In the genomic region with DNA sequence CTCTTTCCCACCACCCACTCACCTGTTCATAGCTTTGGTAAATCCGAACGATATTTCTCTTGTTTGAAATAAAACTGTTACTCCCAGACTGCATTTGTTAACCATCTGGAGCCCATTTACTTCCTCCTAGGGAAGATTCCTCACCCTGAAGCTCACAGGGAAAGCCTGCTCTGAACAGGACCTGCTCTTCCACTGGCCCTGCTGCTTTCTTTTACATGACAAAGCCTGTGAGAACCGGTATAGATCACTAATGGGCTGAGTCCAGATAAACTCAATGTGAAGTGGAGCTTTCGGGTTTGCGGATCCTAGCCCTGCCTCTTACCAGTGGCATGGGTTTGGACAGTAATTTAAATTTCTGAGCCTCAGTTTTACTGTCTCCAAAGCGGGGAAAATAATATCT, we compare ENCODE assay signal across 27 cellular contexts. TPM values are rescaled to one million over a fixed set of nuclear protein-coding genes. Genes with fewer than 3 reads are reported as not detected.
A peak's percentile ranks its signal among the peaks of the same experiment; 100 is the strongest.
DNase-seq lines count a peak whose midpoint lies in the region; ATAC-seq, FAIRE-seq and TF ChIP-seq lines count a peak whose summit lies in the region.
"Had no signal": no experiment of that assay in that cellular context is flagged by ENCODE, and none has a peak within 500 bp of the region (broad histone marks: within the 10 kb centered on the region; RNA-seq: fewer than 3 reads in every experiment).

No MANE protein-coding gene starts in this region.

- H3K27me3 Mint-ChIP-seq in activated CD4-positive, alpha-beta T cell treated with anti-CD3 and anti-CD28 coated beads, Interleukin-2, amount 10 ng/mL, durations not matched to agents 24 days and 14 days = peaks cover 9% of the 10 kb centered on the region

- CTCF ChIA-PET in SK-N-SH (lab: Yijun Ruan, JAX) = interaction anchor here (0.9 to 8.2 kb wide), 7 partner anchors 19 to 82 kb away, joined by 3 to 87 read pairs (median 6); no protein-coding TSS in a partner anchor
- CTCF ChIA-PET in H1 (lab: Charles Lee; ENCODE audit: partially characterized antibody) = interaction anchor here (0.7 to 4.4 kb wide), 10 partner anchors 8 to 844 kb away, joined by 3 to 32 read pairs (median 4); a partner anchor contains a TSS

- no peaks in the 10 kb centered on the region for H3K9me3 Mint-ChIP-seq in activated CD4-positive, alpha-beta T cell treated with anti-CD3 and anti-CD28 coated beads, Interleukin-2, amount 10 ng/mL, durations not matched to agents 24 days and 14 days
- H3K9me3 Mint-ChIP-seq: CD4-positive, alpha-beta T cell had no signal

- no peak for TF ChIP-seq CTCF in SK-N-SH (IDR thresholded peaks at IDR 0.05)
- no peak for TF ChIP-seq CTCF in H1 (IDR thresholded peaks at IDR 0.05; ENCODE audit: control extremely low read depth in 1 of 3, insufficient read depth in 1 of 3, low read depth in 1 of 3, low read length in 3 of 3)

- no peak for ATAC-seq in SK-N-SH treated with all-trans-retinoic acid at 6 μM for 48 hours

- H3K23ac ChIP-seq in H1 (ENCODE audit: insufficient read length) = no peak overlapping the region

- no peak overlapping the region for H3K27ac Mint-ChIP-seq in activated CD4-positive, alpha-beta T cell treated with anti-CD3 and anti-CD28 coated beads, Interleukin-2, amount 10 ng/mL, durations not matched to agents 24 days and 14 days
- H3K27ac Mint-ChIP-seq: CD4-positive, alpha-beta T cell had no signal

- H3K36me3 ChIP-seq in SK-N-SH (replicated peaks in 1 of 2; ENCODE audit: control insufficient read depth in 1 of 2, insufficient read depth in 2 of 2, low read length in 1 of 2) (no peaks in the 10 kb centered on the region), H1 (ENCODE audit: control insufficient read depth in 2 of 4, insufficient read depth in 4 of 4, low read length in 3 of 4) (no peaks in the 10 kb centered on the region)
- H3K36me3 ChIP-seq: BLaER1, Peyer's patch, SJCRH30 had no signal

- no peak overlapping the region for H2BK20ac ChIP-seq in H1 (ENCODE audit: low read length)

- no peaks in the 10 kb centered on the region for H4K20me1 ChIP-seq in SK-N-SH (ENCODE audit: insufficient read depth)
- no peaks in the 10 kb centered on the region for H4K20me1 ChIP-seq in H1 (replicated peaks in 1 of 2; ENCODE audit: control insufficient read depth in 1 of 2, insufficient read depth in 2 of 2, low read length in 2 of 2)
- H4K20me1 ChIP-seq: BLaER1 had no signal

- WGBS in SK-N-SH (ENCODE audit: low lambda C conversion rate) = 52% methylated on average over 6 of the region's 6 CpGs
- WGBS in H1 (ENCODE audit: extremely low coverage in 1 of 2, insufficient coverage in 1 of 2, insufficient read length in 1 of 2, insufficient replicate concordance in 2 of 2, low coverage in 1 of 2, low lambda C conversion rate in 2 of 2, missing lambda C conversion rate in 1 of 2), 2 experiments = 55% methylated on average over 6 of the region's 6 CpGs; no CpG with 5 or more reads in 1 of the 2 experiments

- no peaks in the 10 kb centered on the region for H3K4me1 Mint-ChIP-seq in activated CD4-positive, alpha-beta T cell treated with anti-CD3 and anti-CD28 coated beads, Interleukin-2, amount 10 ng/mL, durations not matched to agents 24 days and 14 days

- peak overlapping the region in 1 of 2 experiments; percentile 98; a peak in 2 of 4 replicates for H3K27ac ChIP-seq in SK-N-SH (ENCODE audit: low read depth in 2 of 2, low read length in 1 of 2)
- H3K27ac ChIP-seq in H1 (ENCODE audit: low read depth, low read length) = no peak overlapping the region
- H3K27ac ChIP-seq: 22Rv1, BLaER1, Peyer's patch, SJCRH30 had no signal

- no peak overlapping the region for H2BK12ac ChIP-seq in H1 (ENCODE audit: low read depth, low read length)

- H2AK5ac ChIP-seq in H1 (ENCODE audit: low read depth, low read length) = no peak overlapping the region

- no peaks in the 10 kb centered on the region for H3K36me3 Mint-ChIP-seq in activated CD4-positive, alpha-beta T cell treated with anti-CD3 and anti-CD28 coated beads, Interleukin-2, amount 10 ng/mL, durations not matched to agents 24 days and 14 days (ENCODE audit: low read depth)

- H2BK120ac ChIP-seq in H1 (replicated peaks; ENCODE audit: low read depth, low read length) = no peak overlapping the region

- H3K4me3 Mint-ChIP-seq in activated CD4-positive, alpha-beta T cell treated with anti-CD3 and anti-CD28 coated beads, Interleukin-2, amount 10 ng/mL, durations not matched to agents 24 days and 14 days = no peak overlapping the region
- H3K4me3 Mint-ChIP-seq: CD4-positive, alpha-beta T cell had no signal

- no peaks in the 10 kb centered on the region for H3K9me2 ChIP-seq in SK-N-SH

- no peak overlapping the region for H2BK15ac ChIP-seq in H1 (ENCODE audit: low read length)

- peak; percentile 94 for FAIRE-seq in H1 (lab: Jason Lieb, UNC)

- H3K79me2 ChIP-seq in SK-N-SH (ENCODE audit: insufficient read depth) (no peaks in the 10 kb centered on the region), H1 (ENCODE audit: control insufficient read depth in 1 of 2, insufficient read depth in 2 of 2, low read length in 2 of 2) (no peaks in the 10 kb centered on the region)

- H2AFZ ChIP-seq in SK-N-SH (ENCODE audit: low read depth) = no peak overlapping the region
- peak overlapping the region; percentile 64; the same call in 1 of the 2 replicates for H2AFZ ChIP-seq in H1 (ENCODE audit: low read length)

- H3K4me3 ChIP-seq in SK-N-SH (ENCODE audit: low read depth in 2 of 2, low read length in 1 of 2) (no peak overlapping the region), H1 (ENCODE audit: extremely low read depth in 1 of 4, insufficient read depth in 2 of 4, low read depth in 3 of 4, low read length in 4 of 4) (no peak overlapping the region)
- H3K4me3 ChIP-seq: BLaER1, Peyer's patch, SJCRH30 had no signal

- H4K5ac ChIP-seq in H1 (ENCODE audit: insufficient read length, low read depth, low read length) = no peak overlapping the region

- intact Hi-C loops in activated CD4-positive, alpha-beta T cell treated with anti-CD3 and anti-CD28 coated beads, Interleukin-2, amount 10 ng/mL, durations not matched to agents 24 days and 14 days (cut with micrococcal nuclease) = no loop called here

- H3K23me2 ChIP-seq in H1 (ENCODE audit: low read depth, low read length) = no peaks in the 10 kb centered on the region

- no peak overlapping the region for H3K4ac ChIP-seq in H1 (replicated peaks; ENCODE audit: insufficient read length, low read depth, low read length)

- H3K4me1 ChIP-seq in SK-N-SH (ENCODE audit: control insufficient read depth in 1 of 2, insufficient read depth in 2 of 2, low read depth in 1 of 2, low read length in 1 of 2) (peaks cover 0 to 83% of the 10 kb centered on the region in 2 experiments; a peak in 2 of 4 replicates), H1 (replicated peaks in 1 of 4; ENCODE audit: control insufficient read depth in 3 of 4, insufficient read depth in 4 of 4, low read length in 3 of 4) (peaks cover 5 to 15% (median 7%) of the 10 kb centered on the region in 4 experiments; a peak in 4 of 7 replicates)
- H3K4me1 ChIP-seq: BLaER1, Caco-2, Peyer's patch, SJCRH30 had no signal

- H3K9me3 ChIP-seq in SK-N-SH (no peaks in the 10 kb centered on the region), H1 (ENCODE audit: insufficient read depth in 2 of 2, low read depth in 1 of 2, low read length in 1 of 2) (no peaks in the 10 kb centered on the region)
- H3K9me3 ChIP-seq: BLaER1, Caco-2, Peyer's patch, SJCRH30 had no signal

- H3K18ac ChIP-seq in H1 (ENCODE audit: extremely low read depth, low read length) = no peak overlapping the region

- TF ChIP-seq RAD21 in SK-N-SH (IDR thresholded peaks at IDR 0.05; ENCODE audit: low read length) (no peak), H1 (IDR thresholded peaks at IDR 0.05 in 1 of 2, conservative IDR thresholded peaks at IDR 0.05 in 1 of 2; ENCODE audit: low read depth in 2 of 2, low read length in 2 of 2) (no peak)

- H3F3A ChIP-seq in SK-N-SH (replicated peaks; ENCODE audit: insufficient read depth) = no peaks in the 10 kb centered on the region

- DNase-seq in SK-N-SH (peak; percentile 31), H1 (ENCODE audit: low read depth in 1 of 2, low spot score in 2 of 2) (no peak), iPS-NIHi11 (ENCODE audit: low spot score) (peak; percentile 81), NCI-H2171 (lab: John Stamatoyannopoulos, UW) (no peak), NCI-H1092 treated with DMSO at 0.1 percent for 48 hours (lab: John Stamatoyannopoulos, UW) (no peak), kidney glomerular epithelial cell (lab: John Stamatoyannopoulos, UW) (no peak)
- DNase-seq in activated CD4-positive, alpha-beta T cell treated with anti-CD3 and anti-CD28 coated beads, Interleukin-2, amount 10 ng/mL, durations not matched to agents 24 days and 14 days = no peak
- DNase-seq: ACHN; Caco-2; CD4-positive, alpha-beta T cell; GF-D8; GOT3; Kasumi-1; NCI-H1417; NCI-H187; NCI-H2227 treated with DMSO at 0.1 percent for 48 hours; NCI-H510A; NCI-H774; NK-92 treated with Interleukin-12 subunit alpha and Interleukin-12 subunit beta, amount 100 ng/mL, for 24 hours; Peyer's patch; SJCRH30 had no signal

- H3K14ac ChIP-seq in H1 (ENCODE audit: insufficient read length) = no peak overlapping the region

- TF ChIP-seq POLR2A in H1 (IDR thresholded peaks at IDR 0.05; ENCODE audit: control extremely low read depth in 1 of 2, low read depth in 2 of 2, low read length in 2 of 2) = no peak

- H2BK5ac ChIP-seq in H1 (ENCODE audit: low read depth, low read length) = no peak overlapping the region

- POLR2A ChIA-PET in SK-N-SH (lab: Yijun Ruan, JAX) = interaction anchor here (0.7 to 4.0 kb wide), 5 partner anchors 10 to 78 kb away, joined by 3 to 34 read pairs (median 13); no protein-coding TSS in a partner anchor
- POLR2A ChIA-PET in H1 (lab: Charles Lee; ENCODE audit: partially characterized antibody) = no interaction called here

- H4K8ac ChIP-seq in H1 (ENCODE audit: extremely low read depth, insufficient read depth, low read length) = no peak overlapping the region

- H4K91ac ChIP-seq in H1 (replicated peaks; ENCODE audit: insufficient read length, low read length) = no peak overlapping the region

- H3K4me2 ChIP-seq in SK-N-SH (no peak overlapping the region), H1 (ENCODE audit: insufficient read depth in 1 of 2, low read depth in 2 of 2, low read length in 2 of 2) (peak overlapping the region in 1 of 2 experiments; percentile 44; a peak in 2 of 4 replicates)
- H3K4me2 ChIP-seq: BLaER1 had no signal

- no peak overlapping the region for H3K9ac ChIP-seq in SK-N-SH
- H3K9ac ChIP-seq in H1 (replicated peaks in 1 of 4; ENCODE audit: extremely low read depth in 1 of 4, low read depth in 3 of 4, low read length in 3 of 4) = no peak overlapping the region
- H3K9ac ChIP-seq: BLaER1 had no signal

- H3K27me3 ChIP-seq in SK-N-SH (ENCODE audit: insufficient read depth) (peaks cover 5% of the 10 kb centered on the region; the same call in 1 of the 2 replicates), H1 (replicated peaks in 1 of 4; ENCODE audit: control insufficient read depth in 3 of 4, extremely low read depth in 1 of 4, insufficient read depth in 3 of 4, low read length in 3 of 4) (no peaks in the 10 kb centered on the region)
- H3K27me3 ChIP-seq: BLaER1, Peyer's patch, SJCRH30 had no signal

- no peak overlapping the region for H3K56ac ChIP-seq in H1 (replicated peaks; ENCODE audit: insufficient read length, low read depth, low read length)

- H3K79me1 ChIP-seq in H1 (ENCODE audit: low read depth, low read length) = no peaks in the 10 kb centered on the region

- TF ChIP-seq EP300 in SK-N-SH (IDR thresholded peaks at IDR 0.05; ENCODE audit: borderline replicate concordance in 1 of 2, low read depth in 1 of 2, low read length in 1 of 2) = no peak
- no peak for TF ChIP-seq EP300 in H1 (IDR thresholded peaks at IDR 0.05; ENCODE audit: borderline replicate concordance in 1 of 2, low read depth in 2 of 2, low read length in 2 of 2)

RNA-seq across cellular contexts. Expression of a gene that starts 45.2 kb away (rescaled TPM):
- polyA plus RNA-seq in SK-N-SH (2012; rRNA removed) (0.43 and 1.1 TPM in 2 replicates), H1 (2011; rRNA removed) (0.18 and 0.28 TPM in 2 replicates)
- 0.80 and 1.4 TPM in 2 replicates for polyA plus RNA-seq in SK-N-SH (2012; cell fraction: cytosol; rRNA removed)
- 1.1 and 1.8 TPM in 2 replicates for polyA plus RNA-seq in SK-N-SH (2012; cell fraction: nucleus; rRNA removed)
- total RNA-seq in H1 (2021; fragmentation: NEBNext Ultra II Directional; extraction: Animal tissue kit (Norgen Biotek cat#: 25700)) = 0.13 TPM in 2 replicates
- polyA plus RNA-seq in H1 (2011; cell fraction: cytosol; rRNA removed) = 0.14 TPM
- polyA plus RNA-seq in H1 (2011; cell fraction: nucleus; rRNA removed) = 0.20 TPM
- 0.26 to 0.31 TPM (median 0.27 TPM) in 4 replicates for polyA plus RNA-seq in H1 (2012, experiment 1 of 2)
- polyA plus RNA-seq in H1 (2012, experiment 2 of 2) = 0.14 TPM
- 0.08 TPM for polyA plus RNA-seq in H1 (2013, experiment 1 of 2)
- 0.13 TPM for polyA plus RNA-seq in H1 (2013, experiment 2 of 2)
- 0.06 and 0.22 TPM in 2 replicates for polyA minus RNA-seq in H1 (2011; rRNA and poly(A)+ RNA removed)
- not detected for polyA minus RNA-seq in H1 (2011; cell fraction: cytosol; rRNA and poly(A)+ RNA removed)
- 0.30 TPM for polyA minus RNA-seq in H1 (2011; cell fraction: nucleus; rRNA and poly(A)+ RNA removed)
- not detected in 2 replicates for total RNA-seq in activated CD4-positive, alpha-beta T cell treated with anti-CD3 and anti-CD28 coated beads, Interleukin-2, amount 10 ng/mL, durations not matched to agents 24 days and 14 days
- total RNA-seq: Caco-2, Daoy, MCF 10A, OCI-LY7, SJCRH30 had no signal

Comparison
In these comparisons a context has a peak if more than half of its experiments do, and no peak if none do; other contexts are left out.
1. DNase-seq: peak in SK-N-SH (single experiment) and iPS-NIHi11 (single experiment); none in H1 (0 of 2), NCI-H2171 (single experiment), activated CD4-positive, alpha-beta T cell treated with anti-CD3 and anti-CD28 coated beads, Interleukin-2, amount 10 ng/mL, durations not matched to agents 24 days and 14 days (single experiment), NCI-H1092 treated with DMSO at 0.1 percent for 48 hours (single experiment) and kidney glomerular epithelial cell (single experiment).